Comparison of ENCODE assay signal across 17 cellular contexts in the genomic region with DNA sequence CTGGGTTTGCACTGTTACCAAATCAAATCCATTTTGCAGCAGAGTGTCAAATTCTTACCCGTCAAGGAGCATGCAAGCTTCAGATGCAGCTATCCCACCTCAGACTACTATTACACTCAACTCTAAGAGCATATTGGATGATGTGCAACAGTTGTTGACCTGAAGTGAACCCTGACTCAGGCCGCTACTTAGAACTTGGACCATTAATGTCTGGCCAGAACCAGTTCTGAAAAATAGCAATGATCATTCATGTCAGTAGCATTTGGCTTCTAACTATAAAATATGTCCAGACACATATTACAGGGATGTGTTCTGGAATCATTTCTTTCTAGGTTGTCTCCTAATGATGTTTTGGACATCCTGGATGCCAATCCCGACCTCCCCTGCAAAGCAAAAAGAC.
"Had no signal": no experiment of that assay in that cellular context is flagged by ENCODE, and none has a peak within 500 bp of the region (broad histone marks: within the 10 kb centered on the region; RNA-seq: fewer than 3 reads in every experiment).

No MANE protein-coding gene starts in this region.

- DNase-seq: activated CD4-positive, CD25-positive, alpha-beta regulatory T cell treated with anti-CD3 and anti-CD28 coated beads, Interleukin-2, amount 50 U/mL, for 72 hours; activated naive CD8-positive, alpha-beta T cell treated with anti-CD3 and anti-CD28 coated beads, Interleukin-2, amount 10 ng/mL, durations not matched to agents 7 days and 5 days; anterior cingulate cortex; dermis blood vessel endothelial cell; effector memory CD8-positive, alpha-beta T cell; lower lobe of right lung; ovary; stimulated activated CD4-positive, alpha-beta T cell treated with anti-CD3 and anti-CD28 coated beads, Interleukin-4, amount 100 ng/mL, for 4 hours; stimulated activated CD8-positive, alpha-beta memory T cell treated with anti-CD3 and anti-CD28 coated beads, Interleukin-4, amount 100 ng/mL, for 48 hours; T-helper 1 cell had no signal

- H3K36me3 ChIP-seq: breast epithelium, lower lobe of right lung, neural progenitor cell, ovary, vagina had no signal

- H3K9ac ChIP-seq: neural progenitor cell had no signal

- H3K27me3 ChIP-seq: breast epithelium, neural progenitor cell, ovary, vagina had no signal

- H2AFZ ChIP-seq: neural progenitor cell had no signal

- H3K36me3 Mint-ChIP-seq: activated naive CD8-positive, alpha-beta T cell treated with anti-CD3 and anti-CD28 coated beads, Interleukin-2, amount 10 ng/mL, durations not matched to agents 7 days and 5 days; neural progenitor cell had no signal

- H3K9me3 Mint-ChIP-seq: activated naive CD8-positive, alpha-beta T cell treated with anti-CD3 and anti-CD28 coated beads, Interleukin-2, amount 10 ng/mL, durations not matched to agents 7 days and 5 days; activated T-helper 1 cell treated with anti-CD3 and anti-CD28 coated beads, Interleukin-12 subunit alpha, Interleukin-12 subunit beta, Interleukin-2, Interleukin-4 antibody, amounts not matched to agents 30 ng/mL and 10 ng/mL and 1 ng/mL, durations not matched to agents 14 hours and 24 hours and 36 hours; effector memory CD8-positive, alpha-beta T cell; stimulated activated naive CD8-positive, alpha-beta T cell treated with anti-CD3 and anti-CD28 coated beads, Interleukin-15, Interleukin-2, amounts not matched to agents 100 ng/mL and 50 ng/mL, for 24 hours had no signal

- H3K27ac ChIP-seq: breast epithelium, lower lobe of right lung, neural progenitor cell, ovary, vagina had no signal

- H3K4me3 ChIP-seq: breast epithelium, lower lobe of right lung, neural progenitor cell, ovary, smooth muscle cell, vagina had no signal

- H3K4me2 ChIP-seq: neural progenitor cell, smooth muscle cell had no signal

- ATAC-seq: effector memory CD8-positive, alpha-beta T cell; lower lobe of right lung; SK-N-SH treated with all-trans-retinoic acid at 6 μM for 48 hours had no signal

- H3K27ac Mint-ChIP-seq: activated naive CD8-positive, alpha-beta T cell treated with anti-CD3 and anti-CD28 coated beads, Interleukin-2, amount 10 ng/mL, durations not matched to agents 7 days and 5 days; activated T-helper 1 cell treated with anti-CD3 and anti-CD28 coated beads, Interleukin-12 subunit alpha, Interleukin-12 subunit beta, Interleukin-2, Interleukin-4 antibody, amounts not matched to agents 30 ng/mL and 10 ng/mL and 1 ng/mL, durations not matched to agents 14 hours and 24 hours and 36 hours; effector memory CD8-positive, alpha-beta T cell; neural progenitor cell; stimulated activated naive CD8-positive, alpha-beta T cell treated with anti-CD3 and anti-CD28 coated beads, Interleukin-15, Interleukin-2, amounts not matched to agents 100 ng/mL and 50 ng/mL, for 24 hours had no signal

- H3K4me3 Mint-ChIP-seq: activated naive CD8-positive, alpha-beta T cell treated with anti-CD3 and anti-CD28 coated beads, Interleukin-2, amount 10 ng/mL, durations not matched to agents 7 days and 5 days; activated T-helper 1 cell treated with anti-CD3 and anti-CD28 coated beads, Interleukin-12 subunit alpha, Interleukin-12 subunit beta, Interleukin-2, Interleukin-4 antibody, amounts not matched to agents 30 ng/mL and 10 ng/mL and 1 ng/mL, durations not matched to agents 14 hours and 24 hours and 36 hours; effector memory CD8-positive, alpha-beta T cell; neural progenitor cell; stimulated activated naive CD8-positive, alpha-beta T cell treated with anti-CD3 and anti-CD28 coated beads, Interleukin-15, Interleukin-2, amounts not matched to agents 100 ng/mL and 50 ng/mL, for 24 hours had no signal

- H3K9me3 ChIP-seq: breast epithelium, lower lobe of right lung, ovary, vagina had no signal

- H3K4me1 ChIP-seq: breast epithelium, lower lobe of right lung, vagina had no signal
